In the genomic region with DNA sequence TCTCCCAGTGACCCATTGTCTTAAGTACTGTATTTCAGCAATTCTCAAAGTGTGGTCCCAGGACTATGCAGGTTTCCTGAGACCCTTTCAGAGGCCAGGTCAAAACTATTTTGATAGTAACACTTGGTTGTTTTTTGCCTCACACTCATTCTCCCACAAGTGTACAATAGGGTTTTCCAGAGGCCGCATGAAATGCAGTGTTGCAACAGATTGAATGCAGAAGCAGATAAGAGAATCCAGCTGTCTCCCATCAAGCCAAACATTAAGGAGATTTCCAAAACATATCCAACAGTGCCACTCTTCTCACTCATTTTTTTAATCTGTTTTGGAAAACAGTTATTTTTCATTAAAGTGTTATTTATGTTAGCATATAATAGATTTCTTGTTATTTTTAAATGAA, we compare ENCODE assay signal across 21 cellular contexts. TPM values are rescaled to one million over a fixed set of nuclear protein-coding genes. Genes with fewer than 3 reads are reported as not detected.
DNase-seq lines count a peak whose midpoint lies in the region; ATAC-seq, FAIRE-seq and TF ChIP-seq lines count a peak whose summit lies in the region.
"Had no signal": no experiment of that assay in that cellular context is flagged by ENCODE, and none has a peak within 500 bp of the region (broad histone marks: within the 10 kb centered on the region; RNA-seq: fewer than 3 reads in every experiment).

No MANE protein-coding gene starts in this region.

- intact Hi-C loops in right lobe of liver (cut with DNase I): no loop called here

- H3K9me3 Mint-ChIP-seq in neural progenitor cell: no peaks in the 10 kb centered on the region

- H3K4me3 Mint-ChIP-seq in neural progenitor cell: no peak overlapping the region

- 0% methylated on average over 1 of the region's 1 CpG for WGBS in right lobe of liver (ENCODE audit: insufficient coverage, low coverage, low lambda C conversion rate, missing lambda C conversion rate)

- no peaks in the 10 kb centered on the region for H3F3A ChIP-seq in neural progenitor cell (ENCODE audit: low read depth)

- no peak overlapping the region for H2AFZ ChIP-seq in neural progenitor cell (replicated peaks)

- no peak for TF ChIP-seq CTCF in HEK293 (tag by site-specific recombination; IDR thresholded peaks at IDR 0.05)
- TF ChIP-seq CTCF in right lobe of liver (IDR thresholded peaks at IDR 0.05): no peak
- TF ChIP-seq CTCF in neural progenitor cell (IDR thresholded peaks at IDR 0.05): no peak

- H3K27ac Mint-ChIP-seq in neural progenitor cell: no peak overlapping the region

- H3K27ac ChIP-seq in HEK293 (ENCODE audit: extremely low read depth, low read depth, low read length) (no peak overlapping the region), right lobe of liver (no peak overlapping the region), neural progenitor cell (no peak overlapping the region)
- H3K27ac ChIP-seq: C4-2B, HL-60 had no signal

- H3K9me3 ChIP-seq in HEK293 (ENCODE audit: control insufficient read depth, insufficient read depth, low read depth, low read length) (no peaks in the 10 kb centered on the region), adipocyte (ENCODE audit: control insufficient read depth, low read length) (no peaks in the 10 kb centered on the region), right lobe of liver (no peaks in the 10 kb centered on the region), neural progenitor cell (ENCODE audit: low read depth) (no peaks in the 10 kb centered on the region)
- H3K9me3 ChIP-seq: MG63 had no signal

- FAIRE-seq in HTR-8/SVneo (lab: Jason Lieb, UNC): no peak

- DNase-seq in adipocyte (ENCODE audit: low read depth): peak; percentile 44
- DNase-seq in fibroblast of peridontal ligament (ENCODE audit: extremely low read depth): peak; percentile 10
- no peak for DNase-seq in right lobe of liver
- no peak for DNase-seq in A172 (ENCODE audit: low spot score)
- DNase-seq in MV-4-11 (lab: John Stamatoyannopoulos, UW): no peak
- DNase-seq in neural progenitor cell (ENCODE audit: low spot score): no peak
- no peak for DNase-seq in HTR-8/SVneo (ENCODE audit: insufficient read length, low spot score)
- DNase-seq: ACHN, AML-193, COR-L47, DMS 273 treated with DMSO at 0.1 percent for 48 hours, DND-41, H7, MG63, NCI-H1092 treated with DMSO at 0.1 percent for 48 hours, NCI-H146, NCI-H2029 treated with DMSO at 0.1 percent for 48 hours, SIG-M5 had no signal

- CTCF ChIA-PET in HEK293 (lab: Yijun Ruan, JAX): no interaction called here

- POLR2A ChIA-PET in HEK293 (lab: Yijun Ruan, JAX): no interaction called here

- peak; percentile 40 to 76 (median 49) for ATAC-seq in right lobe of liver

- H3K4me3 ChIP-seq in HEK293 (ENCODE audit: low read depth, low read length) (no peak overlapping the region), adipocyte (ENCODE audit: low read length) (no peak overlapping the region), right lobe of liver (no peak overlapping the region), neural progenitor cell (no peak overlapping the region)
- H3K4me3 ChIP-seq: MG63 had no signal

- H3K27me3 ChIP-seq in adipocyte (replicated peaks; ENCODE audit: control insufficient read depth, insufficient read depth, low read length) (no peaks in the 10 kb centered on the region), right lobe of liver (no peaks in the 10 kb centered on the region), neural progenitor cell (no peaks in the 10 kb centered on the region)
- H3K27me3 ChIP-seq: MG63 had no signal

- no peak overlapping the region for H3K9ac ChIP-seq in adipocyte (ENCODE audit: low read length)
- H3K9ac ChIP-seq in neural progenitor cell: no peak overlapping the region

- H4K20me1 ChIP-seq in neural progenitor cell (ENCODE audit: low read depth): peaks cover 6% of the 10 kb centered on the region

- no peaks in the 10 kb centered on the region for H3K4me1 ChIP-seq in HEK293 (ENCODE audit: control insufficient read depth, insufficient read depth, low read length)
- peaks cover 9% of the 10 kb centered on the region for H3K4me1 ChIP-seq in adipocyte (ENCODE audit: control insufficient read depth, insufficient read depth, low read length)
- H3K4me1 ChIP-seq in right lobe of liver: peaks cover 0 to 12% (median 6%) of the 10 kb centered on the region in 4 donors
- H3K4me1 ChIP-seq in neural progenitor cell: no peaks in the 10 kb centered on the region

- H3K4me1 Mint-ChIP-seq in neural progenitor cell: no peaks in the 10 kb centered on the region

- H3K36me3 ChIP-seq in HEK293 (ENCODE audit: control insufficient read depth in 2 of 2, insufficient read depth in 1 of 2, low read length in 2 of 2): peaks cover 3 to 4% of the 10 kb centered on the region in 2 experiments; a peak in 2 of 3 replicates
- peaks cover 41% of the 10 kb centered on the region for H3K36me3 ChIP-seq in adipocyte (ENCODE audit: control insufficient read depth, insufficient read depth, low read length, severe bottlenecking)
- peaks cover 0 to 5% (median 0%) of the 10 kb centered on the region in 4 donors for H3K36me3 ChIP-seq in right lobe of liver
- no peaks in the 10 kb centered on the region for H3K36me3 ChIP-seq in neural progenitor cell

- H3K27me3 Mint-ChIP-seq in neural progenitor cell (ENCODE audit: insufficient read depth, low read depth): no peaks in the 10 kb centered on the region

- peaks cover 8% of the 10 kb centered on the region for H3K36me3 Mint-ChIP-seq in neural progenitor cell

- H3K79me2 ChIP-seq in neural progenitor cell (ENCODE audit: low read depth): peaks cover 8% of the 10 kb centered on the region

- H3K4me2 ChIP-seq in neural progenitor cell: no peak overlapping the region

- no peak for TF ChIP-seq POLR2A in right lobe of liver (IDR thresholded peaks at IDR 0.05)

TF ChIP-seq in HEK293, 187 proteins besides CTCF, POLR2A, EP300 and RAD21:
- TF ChIP-seq SCRT2 (tag by site-specific recombination; IDR thresholded peaks at IDR 0.05) (no peak), REPIN1 (tag by site-specific recombination; IDR thresholded peaks at IDR 0.05; ENCODE audit: low read depth) (no peak), ZNF354C (tag by site-specific recombination; IDR thresholded peaks at IDR 0.05; ENCODE audit: borderline replicate concordance, low read depth) (no peak), ZNF521 (tag by site-specific recombination; IDR thresholded peaks at IDR 0.05) (no peak)
- TF ChIP-seq, protein P1, sequence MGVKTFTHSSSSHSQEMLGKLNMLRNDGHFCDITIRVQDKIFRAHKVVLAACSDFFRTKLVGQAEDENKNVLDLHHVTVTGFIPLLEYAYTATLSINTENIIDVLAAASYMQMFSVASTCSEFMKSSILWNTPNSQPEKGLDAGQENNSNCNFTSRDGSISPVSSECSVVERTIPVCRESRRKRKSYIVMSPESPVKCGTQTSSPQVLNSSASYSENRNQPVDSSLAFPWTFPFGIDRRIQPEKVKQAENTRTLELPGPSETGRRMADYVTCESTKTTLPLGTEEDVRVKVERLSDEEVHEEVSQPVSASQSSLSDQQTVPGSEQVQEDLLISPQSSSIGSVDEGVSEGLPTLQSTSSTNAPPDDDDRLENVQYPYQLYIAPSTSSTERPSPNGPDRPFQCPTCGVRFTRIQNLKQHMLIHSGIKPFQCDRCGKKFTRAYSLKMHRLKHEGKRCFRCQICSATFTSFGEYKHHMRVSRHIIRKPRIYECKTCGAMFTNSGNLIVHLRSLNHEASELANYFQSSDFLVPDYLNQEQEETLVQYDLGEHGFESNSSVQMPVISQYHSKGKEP (tag by site-specific recombination; IDR thresholded peaks at IDR 0.05): peak; percentile 74; the same call in 1 of the 2 replicates

RNA-seq across cellular contexts. Expression of a gene that starts 20.0 kb away (rescaled TPM):
- total RNA-seq in right lobe of liver (10 to 100 TPM in 5 of 6 experiments, 1 to 10 TPM in 1; 9.2 to 26.1 (median 13.2) TPM), neural progenitor cell (ENCODE audit: low replicate concordance) (14.2 and 16.0 TPM in 2 replicates)
- 28.4 and 33.2 TPM in 2 replicates for total RNA-seq in A172 (2014; rRNA removed; shearing (Covaris generic))

Comparison
In these comparisons a context has a peak if more than half of its experiments do, and no peak if none do; other contexts are left out.
1. DNase-seq: peak in adipocyte (single experiment) and fibroblast of peridontal ligament (single experiment); none in right lobe of liver (0 of 3), A172 (single experiment), MV-4-11 (single experiment), neural progenitor cell (single experiment) and HTR-8/SVneo (single experiment).